Comparison of ENCODE assay signal across 31 cellular contexts in genomic region chr20:62580052-62580451, GRCh38.
"Had no signal": no experiment of that assay in that cellular context is flagged by ENCODE, and none has a peak within 500 bp of the region (broad histone marks: within the 10 kb centered on the region; RNA-seq: fewer than 3 reads in every experiment).

No MANE protein-coding gene starts in this region.

- H3K4me3 ChIP-seq: spleen, thoracic aorta, uterus had no signal

- H3K9me3 Mint-ChIP-seq: activated naive CD4-positive, alpha-beta T cell treated with anti-CD3 and anti-CD28 coated beads, Interleukin-2, amount 10 ng/mL, durations not matched to agents 7 days and 5 days; natural killer cell; stimulated activated naive CD8-positive, alpha-beta T cell treated with anti-CD3 and anti-CD28 coated beads, Interleukin-15, Interleukin-2, amounts not matched to agents 100 ng/mL and 50 ng/mL, for 24 hours had no signal

- FAIRE-seq: astrocyte, endothelial cell of umbilical vein, kidney, TTC549 had no signal

- DNase-seq: activated CD4-positive, alpha-beta T cell treated with anti-CD3 and anti-CD28 coated beads for 48 hours; activated CD4-positive, alpha-beta T cell treated with anti-CD3 and anti-CD28 coated beads, Interleukin-2, amount 50 U/mL, for 48 hours; activated CD8-positive, alpha-beta memory T cell treated with anti-CD3 and anti-CD28 coated beads, Interleukin-2, amount 50 U/mL, for 4 hours; activated gamma-delta T cell; activated naive CD4-positive, alpha-beta T cell treated with anti-CD3 and anti-CD28 coated beads, Interleukin-2, amount 10 ng/mL, durations not matched to agents 7 days and 5 days; activated T-cell treated with anti-CD3 and anti-CD28 coated beads, Interleukin-2, amount 50 U/mL, for 1 hour; amniotic stem cell; brain microvascular endothelial cell; caudate nucleus; foreskin fibroblast; head of caudate nucleus; hypothalamus; immature natural killer cell; kidney; left colon; midbrain; natural killer cell; spleen; stimulated activated CD4-positive, alpha-beta T cell treated with anti-CD3 and anti-CD28 coated beads, Interleukin-2, amount 100 ng/mL, for 48 hours; T-helper 9 cell; trophoblast cell; uterus; WERI-Rb-1 had no signal

- H3K27ac ChIP-seq: brain microvascular endothelial cell, spleen, thoracic aorta, uterus, WERI-Rb-1 had no signal

- ATAC-seq: activated CD4-positive, CD25-positive, alpha-beta regulatory T cell treated with anti-CD3 and anti-CD28 coated beads, Interleukin-2, amount 50 U/mL, for 24 hours; esophagus mucosa; left colon; natural killer cell had no signal

- H3K4me3 Mint-ChIP-seq: activated naive CD4-positive, alpha-beta T cell treated with anti-CD3 and anti-CD28 coated beads, Interleukin-2, amount 10 ng/mL, durations not matched to agents 7 days and 5 days; activated T-helper 1 cell treated with anti-CD3 and anti-CD28 coated beads, Interleukin-12 subunit alpha, Interleukin-12 subunit beta, Interleukin-2, Interleukin-4 antibody, amounts not matched to agents 30 ng/mL and 10 ng/mL and 1 ng/mL, durations not matched to agents 14 hours and 24 hours and 36 hours; immature natural killer cell; natural killer cell; stimulated activated naive CD8-positive, alpha-beta T cell treated with anti-CD3 and anti-CD28 coated beads, Interleukin-15, Interleukin-2, amounts not matched to agents 100 ng/mL and 50 ng/mL, for 24 hours had no signal

- H3K9me3 ChIP-seq: spleen, thoracic aorta, uterus had no signal

- H3K36me3 Mint-ChIP-seq: activated naive CD4-positive, alpha-beta T cell treated with anti-CD3 and anti-CD28 coated beads, Interleukin-2, amount 10 ng/mL, durations not matched to agents 7 days and 5 days; immature natural killer cell; natural killer cell had no signal

- H3K4me1 ChIP-seq: uterus had no signal

- H3K36me3 ChIP-seq: brain microvascular endothelial cell, spleen, thoracic aorta, uterus, WERI-Rb-1 had no signal

- H3K27ac Mint-ChIP-seq: activated naive CD4-positive, alpha-beta T cell treated with anti-CD3 and anti-CD28 coated beads, Interleukin-2, amount 10 ng/mL, durations not matched to agents 7 days and 5 days; activated T-helper 1 cell treated with anti-CD3 and anti-CD28 coated beads, Interleukin-12 subunit alpha, Interleukin-12 subunit beta, Interleukin-2, Interleukin-4 antibody, amounts not matched to agents 30 ng/mL and 10 ng/mL and 1 ng/mL, durations not matched to agents 14 hours and 24 hours and 36 hours; stimulated activated naive CD8-positive, alpha-beta T cell treated with anti-CD3 and anti-CD28 coated beads, Interleukin-15, Interleukin-2, amounts not matched to agents 100 ng/mL and 50 ng/mL, for 24 hours had no signal

- H3K4me1 Mint-ChIP-seq: activated naive CD4-positive, alpha-beta T cell treated with anti-CD3 and anti-CD28 coated beads, Interleukin-2, amount 10 ng/mL, durations not matched to agents 7 days and 5 days; immature natural killer cell; natural killer cell had no signal
